In the genomic region with DNA sequence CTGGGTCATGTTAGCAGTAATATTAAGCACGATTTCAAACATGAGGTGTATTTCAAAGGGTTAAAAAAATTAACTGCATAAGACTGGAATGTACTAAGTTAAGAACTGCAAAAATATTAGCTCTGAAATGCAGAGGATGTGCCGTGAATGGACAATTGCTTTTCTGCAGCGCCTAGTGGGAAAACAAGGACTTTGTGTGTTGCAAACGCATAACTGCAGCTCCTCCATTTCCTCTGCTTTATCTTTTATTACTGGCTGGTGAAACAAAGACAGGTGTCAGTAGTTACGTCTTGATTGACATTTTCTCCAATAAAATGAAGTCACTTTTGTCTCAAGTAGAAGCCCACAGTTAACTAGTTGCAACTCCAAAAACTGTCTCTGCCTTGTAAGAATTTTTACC, we compare ENCODE assay signal across 11 cellular contexts. TPM values are rescaled to one million over a fixed set of nuclear protein-coding genes. Genes with fewer than 3 reads are reported as not detected.
DNase-seq lines count a peak whose midpoint lies in the region; ATAC-seq and TF ChIP-seq lines count a peak whose summit lies in the region.
"Had no signal": no experiment of that assay in that cellular context is flagged by ENCODE, and none has a peak within 500 bp of the region (broad histone marks: within the 10 kb centered on the region; RNA-seq: fewer than 3 reads in every experiment).

No MANE protein-coding gene starts in this region.

- no peaks in the 10 kb centered on the region for H3K9me3 Mint-ChIP-seq in activated CD8-positive, alpha-beta T cell treated with anti-CD3 and anti-CD28 coated beads, Interleukin-2, amount 10 ng/mL, durations not matched to agents 7 days and 5 days (ENCODE audit: insufficient read depth)

- POLR2A ChIA-PET in HEK293T (lab: Yijun Ruan, JAX): interaction anchor here (1.1 kb wide), 1 partner anchor 13 kb away, joined by 3 read pairs; no protein-coding TSS in a partner anchor
- POLR2A ChIA-PET in activated CD8-positive, alpha-beta T cell treated with anti-CD3 and anti-CD28 coated beads, Interleukin-2, amount 10 ng/mL, durations not matched to agents 7 days and 5 days (lab: Charles Lee): interaction anchor here (0.6 kb wide), 1 partner anchor 278 kb away, joined by 4 read pairs; no protein-coding TSS in a partner anchor

- H3K4me3 Mint-ChIP-seq in activated CD8-positive, alpha-beta T cell treated with anti-CD3 and anti-CD28 coated beads, Interleukin-2, amount 10 ng/mL, durations not matched to agents 7 days and 5 days: peak overlapping the region; percentile 17
- H3K4me3 Mint-ChIP-seq: T-helper 17 cell had no signal

- peak overlapping the region; percentile 55 for H3K4me3 ChIP-seq in skeletal muscle cell (ENCODE audit: low read depth, low read length)
- H3K4me3 ChIP-seq: pancreas had no signal

- no peak for DNase-seq in HEK293T (ENCODE audit: extremely low spot score)
- DNase-seq in activated CD8-positive, alpha-beta T cell treated with anti-CD3 and anti-CD28 coated beads, Interleukin-2, amount 10 ng/mL, durations not matched to agents 7 days and 5 days: no peak
- peak; percentile 12 for DNase-seq in glomerular visceral epithelial cell (ENCODE audit: extremely low spot score)
- no peak for DNase-seq in skeletal muscle cell (ENCODE audit: low read depth)
- DNase-seq in HT-29 (ENCODE audit: low spot score): no peak
- no peak for DNase-seq in stimulated activated CD4-positive, alpha-beta T cell treated with anti-CD3 and anti-CD28 coated beads, Interleukin-2, amount 100 ng/mL, for 48 hours
- DNase-seq: NCI-H2029 treated with DMSO at 0.1 percent for 48 hours, pancreas, T-helper 17 cell had no signal

- H3K4me1 Mint-ChIP-seq in activated CD8-positive, alpha-beta T cell treated with anti-CD3 and anti-CD28 coated beads, Interleukin-2, amount 10 ng/mL, durations not matched to agents 7 days and 5 days (ENCODE audit: low read depth): peaks cover 13% of the 10 kb centered on the region

- ATAC-seq in activated CD8-positive, alpha-beta T cell treated with anti-CD3 and anti-CD28 coated beads, Interleukin-2, amount 10 ng/mL, durations not matched to agents 7 days and 5 days: no peak
- ATAC-seq in HG03139 (IDR thresholded peaks at IDR 0.05; ENCODE audit: unreplicated experiment) (no peak), GM21360 (IDR thresholded peaks at IDR 0.05; ENCODE audit: unreplicated experiment) (no peak)
- ATAC-seq: pancreas, T-helper 17 cell had no signal

- no peak overlapping the region for H3K27ac Mint-ChIP-seq in activated CD8-positive, alpha-beta T cell treated with anti-CD3 and anti-CD28 coated beads, Interleukin-2, amount 10 ng/mL, durations not matched to agents 7 days and 5 days

- no peaks in the 10 kb centered on the region for H3K36me3 Mint-ChIP-seq in activated CD8-positive, alpha-beta T cell treated with anti-CD3 and anti-CD28 coated beads, Interleukin-2, amount 10 ng/mL, durations not matched to agents 7 days and 5 days (ENCODE audit: low read depth)

- H3K27me3 Mint-ChIP-seq in activated CD8-positive, alpha-beta T cell treated with anti-CD3 and anti-CD28 coated beads, Interleukin-2, amount 10 ng/mL, durations not matched to agents 7 days and 5 days (ENCODE audit: low read depth): no peaks in the 10 kb centered on the region
- H3K27me3 Mint-ChIP-seq: T-helper 17 cell had no signal

- CTCF ChIA-PET in HEK293T (lab: Yijun Ruan, JAX): interaction anchor here (0.6 kb wide), 1 partner anchor 13 kb away, joined by 3 read pairs; no protein-coding TSS in a partner anchor
- CTCF ChIA-PET in activated CD8-positive, alpha-beta T cell treated with anti-CD3 and anti-CD28 coated beads, Interleukin-2, amount 10 ng/mL, durations not matched to agents 7 days and 5 days (lab: Charles Lee): interaction anchor here (0.9 to 4.6 kb wide), 5 partner anchors 23 to 371 kb away, joined by 3 to 24 read pairs (median 8); no protein-coding TSS in a partner anchor

TF ChIP-seq in HEK293T, 16 proteins besides CTCF, POLR2A, EP300 and RAD21:
- no peak for TF ChIP-seq TARDBP (IDR thresholded peaks at IDR 0.05)
- no peak for TF ChIP-seq NFRKB (IDR thresholded peaks at IDR 0.05)
- TF ChIP-seq, protein P1, sequence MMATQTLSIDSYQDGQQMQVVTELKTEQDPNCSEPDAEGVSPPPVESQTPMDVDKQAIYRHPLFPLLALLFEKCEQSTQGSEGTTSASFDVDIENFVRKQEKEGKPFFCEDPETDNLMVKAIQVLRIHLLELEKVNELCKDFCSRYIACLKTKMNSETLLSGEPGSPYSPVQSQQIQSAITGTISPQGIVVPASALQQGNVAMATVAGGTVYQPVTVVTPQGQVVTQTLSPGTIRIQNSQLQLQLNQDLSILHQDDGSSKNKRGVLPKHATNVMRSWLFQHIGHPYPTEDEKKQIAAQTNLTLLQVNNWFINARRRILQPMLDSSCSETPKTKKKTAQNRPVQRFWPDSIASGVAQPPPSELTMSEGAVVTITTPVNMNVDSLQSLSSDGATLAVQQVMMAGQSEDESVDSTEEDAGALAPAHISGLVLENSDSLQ (IDR thresholded peaks at IDR 0.05): peak; percentile 67
- no peak for TF ChIP-seq L3MBTL2 (conservative IDR thresholded peaks at IDR 0.05)
TF ChIP-seq in HEK293T: peak in this region for 1.

RNA-seq across cellular contexts. Expression of a gene that starts 1.7 kb away (rescaled TPM):
- under 1 TPM; 0.29 to 0.34 TPM for total RNA-seq in activated CD8-positive, alpha-beta T cell treated with anti-CD3 and anti-CD28 coated beads, Interleukin-2, amount 10 ng/mL, durations not matched to agents 7 days and 5 days
- not detected in 2 replicates for total RNA-seq in HT-29 (2014; rRNA removed; shearing (Covaris generic))
